ENCODE assay signal across 8 cellular contexts in the genomic region with DNA sequence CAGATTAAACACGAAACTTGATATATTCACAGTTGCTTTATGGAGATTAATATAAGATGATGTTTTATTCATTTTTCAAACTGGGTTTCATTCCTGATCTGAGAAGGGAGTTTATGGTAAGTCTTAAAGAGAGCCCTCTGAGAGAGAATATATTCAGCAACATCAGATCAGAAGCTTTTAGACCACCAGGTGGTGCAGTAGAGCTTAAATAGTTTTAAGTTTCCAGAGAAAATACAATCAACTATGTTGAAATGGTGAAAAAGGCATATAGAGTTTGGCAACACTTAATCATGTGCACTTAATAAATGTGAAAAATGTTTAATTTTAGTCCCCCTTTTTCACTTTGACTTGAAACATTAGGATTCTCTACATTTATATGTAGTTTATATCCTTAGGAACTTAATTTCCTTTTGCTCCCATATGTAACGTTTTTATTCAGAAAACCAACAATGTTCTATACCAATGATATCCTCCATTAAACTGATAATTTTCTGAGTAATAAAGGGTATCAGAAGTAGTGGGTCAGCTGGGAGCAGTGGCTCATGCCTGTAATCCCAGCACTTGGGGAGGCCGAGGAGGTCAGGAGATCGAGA.
DNase-seq lines count a peak whose midpoint lies in the region; ATAC-seq and TF ChIP-seq lines count a peak whose summit lies in the region.

No MANE protein-coding gene starts in this region.

- WGBS in adrenal gland, 4 donors: 85 to 89% (median 87%) methylated on average over 4 of the region's 4 CpGs

- TF ChIP-seq CTCF in adrenal gland (IDR thresholded peaks at IDR 0.05): peak; percentile 65 to 83 (median 71)

- CTCF ChIA-PET in activated CD8-positive, alpha-beta memory T cell treated with anti-CD3 and anti-CD28 coated beads, Interleukin-2, amount 10 ng/mL, durations not matched to agents 7 days and 5 days (lab: Charles Lee): interaction anchor here (0.6 to 3.1 kb wide), 24 partner anchors 8 to 504 kb away, joined by 3 to 45 read pairs (median 4); a partner anchor contains a TSS

- H3K36me3 ChIP-seq in adrenal gland (replicated peaks in 1 of 2): no peaks in the 10 kb centered on the region

- no peak overlapping the region for H3K27ac ChIP-seq in adrenal gland

- intact Hi-C loops in adrenal gland (cut with DNase I): loop anchor here (10.0 kb wide), 4 partner anchors 127 to 503 kb away; a partner anchor contains a TSS

- no peaks in the 10 kb centered on the region for H3K36me3 Mint-ChIP-seq in activated CD8-positive, alpha-beta memory T cell treated with anti-CD3 and anti-CD28 coated beads, Interleukin-2, amount 10 ng/mL, durations not matched to agents 7 days and 5 days

- no peak overlapping the region for H3K27ac Mint-ChIP-seq in activated CD8-positive, alpha-beta memory T cell treated with anti-CD3 and anti-CD28 coated beads, Interleukin-2, amount 10 ng/mL, durations not matched to agents 7 days and 5 days

- TF ChIP-seq POLR2A in adrenal gland (IDR thresholded peaks at IDR 0.05): no peak

- ATAC-seq in activated CD8-positive, alpha-beta memory T cell treated with anti-CD3 and anti-CD28 coated beads, Interleukin-2, amount 10 ng/mL, durations not matched to agents 7 days and 5 days: peak; percentile 41
- ATAC-seq in HG03571 (IDR thresholded peaks at IDR 0.05; ENCODE audit: unreplicated experiment): peak; percentile 39
- ATAC-seq in GM18909 (IDR thresholded peaks at IDR 0.05; ENCODE audit: poor library complexity, unreplicated experiment): no peak

- H3K9me3 ChIP-seq in adrenal gland (replicated peaks in 1 of 3): no peaks in the 10 kb centered on the region

- peak; percentile 52 for DNase-seq in activated CD8-positive, alpha-beta memory T cell treated with anti-CD3 and anti-CD28 coated beads, Interleukin-2, amount 10 ng/mL, durations not matched to agents 7 days and 5 days
- DNase-seq in activated CD8-positive, alpha-beta memory T cell treated with anti-CD3 and anti-CD28 coated beads for 24 hours: no peak
- DNase-seq in NCI-H82 treated with DMSO at 0.1 percent for 48 hours (lab: John Stamatoyannopoulos, UW; ENCODE audit: unreplicated experiment) (peak; percentile 61), adrenal gland (peak in 5 of 7 donors; percentile 51 to 78 (median 68)), iPS-NIHi7 (ENCODE audit: extremely low spot score) (peak; percentile 32)
- DNase-seq in stimulated activated naive CD4-positive, alpha-beta T cell treated with Interleukin-2 at 50 U/mL for 16 hours (lab: John Stamatoyannopoulos, UW): peak; percentile 17

- H3K27me3 ChIP-seq in adrenal gland: no peaks in the 10 kb centered on the region

- H3K9me3 Mint-ChIP-seq in activated CD8-positive, alpha-beta memory T cell treated with anti-CD3 and anti-CD28 coated beads, Interleukin-2, amount 10 ng/mL, durations not matched to agents 7 days and 5 days (ENCODE audit: low read depth): no peaks in the 10 kb centered on the region

- H3K4me3 Mint-ChIP-seq in activated CD8-positive, alpha-beta memory T cell treated with anti-CD3 and anti-CD28 coated beads, Interleukin-2, amount 10 ng/mL, durations not matched to agents 7 days and 5 days: no peak overlapping the region

- H3K4me1 ChIP-seq in adrenal gland (replicated peaks in 1 of 2): no peaks in the 10 kb centered on the region

- H3K4me1 Mint-ChIP-seq in activated CD8-positive, alpha-beta memory T cell treated with anti-CD3 and anti-CD28 coated beads, Interleukin-2, amount 10 ng/mL, durations not matched to agents 7 days and 5 days: peaks cover 27% of the 10 kb centered on the region

- H3K4me3 ChIP-seq in adrenal gland: no peak overlapping the region

- no peaks in the 10 kb centered on the region for H3K27me3 Mint-ChIP-seq in activated CD8-positive, alpha-beta memory T cell treated with anti-CD3 and anti-CD28 coated beads, Interleukin-2, amount 10 ng/mL, durations not matched to agents 7 days and 5 days
